14 cellular contexts compared by ENCODE assay signal in the genomic region with DNA sequence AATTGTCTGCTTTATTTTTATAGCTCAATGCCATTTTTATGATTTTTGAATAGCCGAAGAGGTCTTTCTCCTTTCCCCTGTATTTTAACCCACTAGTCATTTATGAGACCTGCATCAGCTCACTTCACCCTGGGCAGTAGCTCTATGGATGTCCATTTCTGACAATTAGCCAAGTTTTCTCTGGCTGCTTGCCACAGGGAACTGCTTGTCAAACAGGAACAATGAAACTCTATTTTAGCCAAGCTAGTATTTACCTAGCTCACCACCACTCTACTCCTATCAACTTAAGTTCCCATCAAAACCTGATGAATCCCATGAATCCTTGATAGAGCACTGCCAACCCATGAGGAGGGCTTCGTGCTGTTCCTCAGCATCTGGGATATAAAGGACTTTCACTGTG.
DNase-seq lines count a peak whose midpoint lies in the region; ATAC-seq and TF ChIP-seq lines count a peak whose summit lies in the region.
"Had no signal": no experiment of that assay in that cellular context is flagged by ENCODE, and none has a peak within 500 bp of the region (broad histone marks: within the 10 kb centered on the region; RNA-seq: fewer than 3 reads in every experiment).

No MANE protein-coding gene starts in this region.

- no peak for ATAC-seq in HG03378 (IDR thresholded peaks at IDR 0.05; ENCODE audit: unreplicated experiment)
- ATAC-seq: activated naive CD8-positive, alpha-beta T cell treated with anti-CD3 and anti-CD28 coated beads, Interleukin-2, amount 50 U/mL, for 24 hours; CD8-positive, alpha-beta T cell; natural killer cell had no signal

- H3K79me2 ChIP-seq in parathyroid adenoma = no peaks in the 10 kb centered on the region

- in situ Hi-C loops in G401 (cut with HindIII; ENCODE audit: low sequenced_read_pairs) = no loop called here

- H3K4me1 Mint-ChIP-seq in MCF 10A (ENCODE audit: insufficient read depth, unreplicated experiment) = peaks cover 9% of the 10 kb centered on the region
- H3K4me1 Mint-ChIP-seq: activated naive CD8-positive, alpha-beta T cell treated with anti-CD3 and anti-CD28 coated beads, Interleukin-2, amount 50 U/mL, for 24 hours; natural killer cell had no signal

- peaks cover 6% of the 10 kb centered on the region for H3K36me3 Mint-ChIP-seq in MCF 10A (ENCODE audit: insufficient read depth, unreplicated experiment)
- H3K36me3 Mint-ChIP-seq: CD8-positive, alpha-beta T cell; natural killer cell had no signal

- H3K36me3 ChIP-seq in parathyroid adenoma (ENCODE audit: control insufficient read depth, insufficient read depth, low read length) = no peaks in the 10 kb centered on the region

- H3K4me2 ChIP-seq in parathyroid adenoma (ENCODE audit: low read length) = no peak overlapping the region
- H3K4me2 ChIP-seq: PC-9 had no signal

- DNase-seq in G401 (ENCODE audit: low spot score) = peak; percentile 81
- DNase-seq in NCI-H446 treated with DMSO at 0.1 percent for 48 hours (lab: John Stamatoyannopoulos, UW) = peak; percentile 37
- peak; percentile 64 for DNase-seq in MCF 10A (ENCODE audit: unreplicated experiment)
- DNase-seq in activated naive CD4-positive, alpha-beta T cell treated with anti-CD3 and anti-CD28 coated beads, Interleukin-2, amount 50 U/mL, for 16 hours = no peak
- no peak for DNase-seq in cortex of kidney (lab: John Stamatoyannopoulos, UW)
- DNase-seq in NOMO-1 treated with dmso at 0.1 percent for 144 hours (lab: John Stamatoyannopoulos, UW; ENCODE audit: unreplicated experiment) = no peak
- DNase-seq: activated naive CD8-positive, alpha-beta T cell treated with anti-CD3 and anti-CD28 coated beads, Interleukin-2, amount 50 U/mL, for 24 hours; CD8-positive, alpha-beta T cell; foreskin melanocyte; natural killer cell; T-helper 9 cell had no signal

- no peak overlapping the region for H3K27ac Mint-ChIP-seq in MCF 10A (ENCODE audit: low read depth, unreplicated experiment)
- H3K27ac Mint-ChIP-seq: activated naive CD8-positive, alpha-beta T cell treated with anti-CD3 and anti-CD28 coated beads, Interleukin-2, amount 50 U/mL, for 24 hours; CD8-positive, alpha-beta T cell; natural killer cell had no signal

- intact Hi-C loops in MCF 10A (cut with micrococcal nuclease) = no loop called here

- no peaks in the 10 kb centered on the region for H3K27me3 Mint-ChIP-seq in MCF 10A (ENCODE audit: insufficient read depth, unreplicated experiment)
- H3K27me3 Mint-ChIP-seq: activated naive CD8-positive, alpha-beta T cell treated with anti-CD3 and anti-CD28 coated beads, Interleukin-2, amount 50 U/mL, for 24 hours had no signal

- H3K4me1 ChIP-seq in parathyroid adenoma = peaks cover 3% of the 10 kb centered on the region

- POLR2A ChIA-PET in MCF 10A (lab: Yijun Ruan, JAX) = interaction anchor here (1.2 kb wide), 1 partner anchor 10 kb away, joined by 5 read pairs; no protein-coding TSS in a partner anchor

- H3K27me3 ChIP-seq in parathyroid adenoma (ENCODE audit: control insufficient read depth, insufficient read depth, low read length) = no peaks in the 10 kb centered on the region

- H3K4me3 Mint-ChIP-seq in MCF 10A (ENCODE audit: unreplicated experiment) = no peak overlapping the region
- H3K4me3 Mint-ChIP-seq: activated naive CD8-positive, alpha-beta T cell treated with anti-CD3 and anti-CD28 coated beads, Interleukin-2, amount 50 U/mL, for 24 hours; CD8-positive, alpha-beta T cell; natural killer cell had no signal

- peak overlapping the region; percentile 2 for H3K27ac ChIP-seq in parathyroid adenoma
- H3K27ac ChIP-seq: PC-9 had no signal

- TF ChIP-seq CTCF in MCF 10A (IDR thresholded peaks at IDR 0.05; ENCODE audit: unreplicated experiment) = no peak
- no peak for TF ChIP-seq CTCF in parathyroid adenoma (IDR thresholded peaks at IDR 0.05)

- no peak overlapping the region for H2AFZ ChIP-seq in parathyroid adenoma
- H2AFZ ChIP-seq: PC-9 had no signal

- H3K9me3 ChIP-seq in parathyroid adenoma (ENCODE audit: control insufficient read depth, low read length) = no peaks in the 10 kb centered on the region

- no peak overlapping the region for H3K4me3 ChIP-seq in parathyroid adenoma (ENCODE audit: low read depth, low read length)
- H3K4me3 ChIP-seq: PC-9 had no signal

- no peak overlapping the region for H3K9ac ChIP-seq in parathyroid adenoma

- no peaks in the 10 kb centered on the region for H3K9me3 Mint-ChIP-seq in MCF 10A (ENCODE audit: unreplicated experiment)

- no TSS peak for BruUV-seq in MCF 10A (replicated peaks; lab: Mats Ljungman, UMichigan)

- CTCF ChIA-PET in MCF 10A (lab: Yijun Ruan, JAX) = interaction anchor here (0.7 kb wide), 2 partner anchors 210 to 259 kb away, joined by 3 read pairs; no protein-coding TSS in a partner anchor

Comparison
In these comparisons a context has a peak if more than half of its experiments do, and no peak if none do; other contexts are left out.
1. DNase-seq: peak in G401 (single experiment), NCI-H446 treated with DMSO at 0.1 percent for 48 hours (single experiment) and MCF 10A (single experiment); none in activated naive CD4-positive, alpha-beta T cell treated with anti-CD3 and anti-CD28 coated beads, Interleukin-2, amount 50 U/mL, for 16 hours (single experiment), cortex of kidney (single experiment) and NOMO-1 treated with dmso at 0.1 percent for 144 hours (single experiment).